11 cellular contexts compared by ENCODE assay signal in the genomic region with DNA sequence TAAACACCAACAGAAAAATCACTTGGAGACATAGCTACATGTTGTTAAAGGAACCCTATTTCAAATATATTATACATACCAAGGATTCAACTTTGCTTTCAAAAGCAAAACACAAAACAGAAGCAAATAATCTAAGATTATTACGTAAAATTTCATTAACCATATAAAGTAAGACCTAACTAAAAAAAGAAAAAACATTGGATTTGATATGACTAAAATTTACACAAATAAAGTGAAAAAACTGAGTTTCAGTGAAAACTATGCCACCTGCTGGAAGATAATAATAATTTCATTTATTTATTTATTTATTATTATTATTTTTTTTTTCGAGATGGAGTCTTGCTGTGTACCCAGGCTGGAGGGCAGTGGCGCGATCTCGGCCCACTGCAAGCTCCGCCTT. TPM values are rescaled to one million over a fixed set of nuclear protein-coding genes. Genes with fewer than 3 reads are reported as not detected.
DNase-seq lines count a peak whose midpoint lies in the region; ATAC-seq and TF ChIP-seq lines count a peak whose summit lies in the region.
"Had no signal": no experiment of that assay in that cellular context is flagged by ENCODE, and none has a peak within 500 bp of the region (broad histone marks: within the 10 kb centered on the region; RNA-seq: fewer than 3 reads in every experiment).

No MANE protein-coding gene starts in this region.

- ATAC-seq in GM21367 (IDR thresholded peaks at IDR 0.05; ENCODE audit: unreplicated experiment) = no peak

- H3K4me3 ChIP-seq in BJ (ENCODE audit: low read depth, low read length) = no peak overlapping the region
- no peak overlapping the region for H3K4me3 ChIP-seq in KMS-11 (IDR thresholded peaks at IDR 0.05; ENCODE audit: insufficient read depth, low read depth, low read length)
- H3K4me3 ChIP-seq in choroid plexus epithelial cell (ENCODE audit: low read depth, low read length) = no peak overlapping the region
- H3K4me3 ChIP-seq: prostate gland, thyroid gland had no signal

- DNase-seq in BJ (ENCODE audit: low read depth) (no peak), choroid plexus epithelial cell (ENCODE audit: low read depth) (peak; percentile 48), myocyte (ENCODE audit: low read depth) (peak; percentile 14), iPS-NIHi11 (ENCODE audit: low spot score) (no peak), HuH-7.5 (ENCODE audit: low spot score) (no peak)
- no peak for DNase-seq in activated CD4-positive, alpha-beta T cell treated with anti-CD3 and anti-CD28 coated beads for 1 hour
- DNase-seq: MM.1S, thyroid gland had no signal

- no peaks in the 10 kb centered on the region for H4K20me1 ChIP-seq in KMS-11 (ENCODE audit: insufficient read depth)

- H3K4me2 ChIP-seq in KMS-11 = no peak overlapping the region

- no peaks in the 10 kb centered on the region for H3K79me2 ChIP-seq in KMS-11 (ENCODE audit: insufficient read depth, low read depth)

- H3K27me3 ChIP-seq in BJ (ENCODE audit: control insufficient read depth, insufficient read depth, low read length) = no peaks in the 10 kb centered on the region
- H3K27me3 ChIP-seq in KMS-11 (ENCODE audit: insufficient read depth, low read depth) = no peaks in the 10 kb centered on the region
- H3K27me3 ChIP-seq: thyroid gland had no signal

- no peaks in the 10 kb centered on the region for H3K4me1 ChIP-seq in KMS-11 (ENCODE audit: low read depth, poor library complexity, severe bottlenecking)
- H3K4me1 ChIP-seq: prostate gland, thyroid gland had no signal

- no peak overlapping the region for H3K9ac ChIP-seq in KMS-11

- H2AFZ ChIP-seq in KMS-11 (ENCODE audit: low read depth) = no peak overlapping the region

- POLR2A ChIA-PET in BJ (lab: Charles Lee) = no interaction called here

- TF ChIP-seq CTCF in BJ (IDR thresholded peaks at IDR 0.05; ENCODE audit: insufficient read depth, low read depth, low read length) = peak; percentile 20; the same call in 1 of the 2 replicates
- 0 out of 2 replicates have a peak, but pooled peaks have one; percentile 35 for TF ChIP-seq CTCF in KMS-11 (conservative IDR thresholded peaks at IDR 0.05; ENCODE audit: low read depth, low read length)
- peak; percentile 28 for TF ChIP-seq CTCF in choroid plexus epithelial cell (conservative IDR thresholded peaks at IDR 0.05; ENCODE audit: low read depth, low read length)

- H3K36me3 ChIP-seq in BJ (ENCODE audit: control insufficient read depth, insufficient read depth, low read length) (no peaks in the 10 kb centered on the region), KMS-11 (ENCODE audit: insufficient read depth) (no peaks in the 10 kb centered on the region)
- H3K36me3 ChIP-seq: prostate gland, thyroid gland had no signal

- CTCF ChIA-PET in BJ (lab: Yijun Ruan, JAX) = interaction anchor here (0.7 to 2.1 kb wide), 3 partner anchors 11 to 431 kb away, joined by 3 to 6 read pairs (median 3); no protein-coding TSS in a partner anchor

- no peak overlapping the region for H3K27ac ChIP-seq in KMS-11
- H3K27ac ChIP-seq: prostate gland, thyroid gland had no signal

RNA-seq across cellular contexts. Expression of gene WDHD1, which starts 45.2 kb away (rescaled TPM):
- 2.6 and 5.4 TPM in 2 replicates for polyA plus RNA-seq in BJ (2011; rRNA removed)
- 4.1 and 4.3 TPM in 2 replicates for polyA minus RNA-seq in BJ (2011; rRNA and poly(A)+ RNA removed)
- 4.0 and 5.3 TPM in 2 replicates for total RNA-seq in myocyte
- polyA plus RNA-seq in myocyte (2012) = 1.7 TPM

RNA-seq across cellular contexts. Expression of gene SOCS4, which starts 45.3 kb away (rescaled TPM):
- polyA plus RNA-seq in BJ (2011; rRNA removed) = 3.0 and 6.2 TPM in 2 replicates
- polyA minus RNA-seq in BJ (2011; rRNA and poly(A)+ RNA removed) = 17.8 and 20.8 TPM in 2 replicates
- total RNA-seq in myocyte = 23.9 and 24.7 TPM in 2 replicates
- 7.2 TPM for polyA plus RNA-seq in myocyte (2012)

Comparison
In these comparisons a context has a peak if more than half of its experiments do, and no peak if none do; other contexts are left out.
1. DNase-seq: peak in choroid plexus epithelial cell (single experiment) and myocyte (single experiment); none in BJ (single experiment), activated CD4-positive, alpha-beta T cell treated with anti-CD3 and anti-CD28 coated beads for 1 hour (single experiment), iPS-NIHi11 (single experiment) and HuH-7.5 (single experiment).
2. Peak in every context shown above with its lines, with median percentiles within 50 percentile points of each other: CTCF ChIP-seq.